In genomic region chr16:29645699-29646187, GRCh38 we compare ENCODE assay signal across 10 cellular contexts. TPM values are rescaled to one million over a fixed set of nuclear protein-coding genes. Genes with fewer than 3 reads are reported as not detected.
A peak's percentile ranks its signal among the peaks of the same experiment; 100 is the strongest.
DNase-seq lines count a peak whose midpoint lies in the region; ATAC-seq and TF ChIP-seq lines count a peak whose summit lies in the region.
"Had no signal": no experiment of that assay in that cellular context is flagged by ENCODE, and none has a peak within 500 bp of the region (broad histone marks: within the 10 kb centered on the region; RNA-seq: fewer than 3 reads in every experiment).

No MANE protein-coding gene starts in this region.

- no peak overlapping the region for H2AFZ ChIP-seq in osteoblast (ENCODE audit: low read length)

- H3K36me3 ChIP-seq in osteoblast (ENCODE audit: insufficient read depth, low read length), result no peaks in the 10 kb centered on the region

- H3K9me3 Mint-ChIP-seq in activated naive CD8-positive, alpha-beta T cell treated with anti-CD3 and anti-CD28 coated beads for 36 hours, result no peaks in the 10 kb centered on the region

- TF ChIP-seq CTCF in osteoblast (IDR thresholded peaks at IDR 0.05; ENCODE audit: extremely low read depth, low read depth, low read length), result no peak

- peaks cover 35% of the 10 kb centered on the region for H3K4me1 Mint-ChIP-seq in activated naive CD8-positive, alpha-beta T cell treated with anti-CD3 and anti-CD28 coated beads for 36 hours

- no peaks in the 10 kb centered on the region for H3K36me3 Mint-ChIP-seq in activated naive CD8-positive, alpha-beta T cell treated with anti-CD3 and anti-CD28 coated beads for 36 hours

- DNase-seq in SKM-1 treated with dmso at 0.1 percent for 144 hours (lab: John Stamatoyannopoulos, UW; ENCODE audit: unreplicated experiment), result peak; percentile 61
- DNase-seq in SKM-1 (lab: John Stamatoyannopoulos, UW; ENCODE audit: unreplicated experiment), result no peak
- DNase-seq in activated naive CD8-positive, alpha-beta T cell treated with anti-CD3 and anti-CD28 coated beads for 36 hours, result no peak
- DNase-seq in osteoblast (ENCODE audit: insufficient read length, low spot score, missing footprints), result peak; percentile 32
- DNase-seq in cerebellum (ENCODE audit: low spot score), result no peak

- no peaks in the 10 kb centered on the region for H3K27me3 ChIP-seq in osteoblast (ENCODE audit: insufficient read depth, low read length)

- H3K27ac ChIP-seq in osteoblast (ENCODE audit: low read depth, low read length), result no peak overlapping the region
- H3K27ac ChIP-seq: epithelial cell of prostate, VCaP had no signal

- no peaks in the 10 kb centered on the region for H3K4me1 ChIP-seq in osteoblast (ENCODE audit: insufficient read depth, low read length)

- no peak for TF ChIP-seq EP300 in Ishikawa (IDR thresholded peaks at IDR 0.05; ENCODE audit: borderline replicate concordance)

- H3K4me2 ChIP-seq in osteoblast (ENCODE audit: insufficient read depth, low read length), result no peak overlapping the region

- no peak for TF ChIP-seq RAD21 in Ishikawa (IDR thresholded peaks at IDR 0.05; ENCODE audit: low read depth)

- H3K27me3 Mint-ChIP-seq in activated naive CD8-positive, alpha-beta T cell treated with anti-CD3 and anti-CD28 coated beads for 36 hours, result no peaks in the 10 kb centered on the region

- no peak overlapping the region for H3K4me3 ChIP-seq in osteoblast (ENCODE audit: insufficient read depth, low read length)

- H3K4me3 Mint-ChIP-seq in activated naive CD8-positive, alpha-beta T cell treated with anti-CD3 and anti-CD28 coated beads for 36 hours, result no peak overlapping the region

- no peak for ATAC-seq in HG03045 (IDR thresholded peaks at IDR 0.05; ENCODE audit: unreplicated experiment)
- ATAC-seq in HG03378 (IDR thresholded peaks at IDR 0.05; ENCODE audit: unreplicated experiment), result no peak

- H4K20me1 ChIP-seq in osteoblast (ENCODE audit: insufficient read depth, low read length), result no peaks in the 10 kb centered on the region

- no peaks in the 10 kb centered on the region for H3K79me2 ChIP-seq in osteoblast (ENCODE audit: insufficient read depth, low read length)

- H3K9me3 ChIP-seq in osteoblast (ENCODE audit: low read depth, low read length), result no peaks in the 10 kb centered on the region

- H3K27ac Mint-ChIP-seq in activated naive CD8-positive, alpha-beta T cell treated with anti-CD3 and anti-CD28 coated beads for 36 hours, result peak overlapping the region; percentile 78

TF ChIP-seq in Ishikawa, 13 proteins besides CTCF, POLR2A, EP300 and RAD21:
- TF ChIP-seq CEBPB (IDR thresholded peaks at IDR 0.05) (no peak), FOXM1 (IDR thresholded peaks at IDR 0.05; ENCODE audit: borderline replicate concordance, low read depth) (no peak), USF1 (IDR thresholded peaks at IDR 0.05) (peak; percentile 93)

RNA-seq across cellular contexts. Expression of gene SPN, which starts 17.3 kb away (rescaled TPM):
- 100 to 1,000 TPM; 122 TPM for total RNA-seq in activated naive CD8-positive, alpha-beta T cell treated with anti-CD3 and anti-CD28 coated beads for 36 hours
- total RNA-seq in osteoblast (under 0.01 TPM in 1 of 2 replicates, not detected in the other), cerebellum (0.36 TPM)

RNA-seq across cellular contexts. Expression of gene QPRT, which starts 33.2 kb away (rescaled TPM):
- 1 to 10 TPM; 5.4 to 5.5 TPM for total RNA-seq in activated naive CD8-positive, alpha-beta T cell treated with anti-CD3 and anti-CD28 coated beads for 36 hours
- total RNA-seq in osteoblast (18.0 and 19.5 TPM in 2 replicates), cerebellum (7.6 TPM)

Comparison
In these comparisons a context has a peak if more than half of its experiments do, and no peak if none do; other contexts are left out.
1. DNase-seq: peak in SKM-1 treated with dmso at 0.1 percent for 144 hours (single experiment) and osteoblast (single experiment); none in SKM-1 (single experiment), activated naive CD8-positive, alpha-beta T cell treated with anti-CD3 and anti-CD28 coated beads for 36 hours (single experiment) and cerebellum (single experiment).
2. RNA of gene SPN, which starts 17.3 kb away (total RNA-seq): 122 TPM in activated naive CD8-positive, alpha-beta T cell treated with anti-CD3 and anti-CD28 coated beads for 36 hours; 0.36 TPM in cerebellum (single experiment) and under 0.01 TPM in osteoblast; every median in the first group is over 10 times any median in the second.